In genomic region chr19:17327654-17328516, GRCh38 we compare ENCODE assay signal across 8 cellular contexts. TPM values are rescaled to one million over a fixed set of nuclear protein-coding genes. Genes with fewer than 3 reads are reported as not detected.
DNase-seq lines count a peak whose midpoint lies in the region; ATAC-seq and TF ChIP-seq lines count a peak whose summit lies in the region.

No MANE protein-coding gene starts in this region.

- no peaks in the 10 kb centered on the region for H3K27me3 Mint-ChIP-seq in T-helper 17 cell

- peak overlapping the region; percentile 57 for H3K27ac Mint-ChIP-seq in T-helper 17 cell

- 17 to 49% (median 32%) methylated on average over 37 to 64 of the region's 64 CpGs for WGBS in stomach, 5 donors

- intact Hi-C loops in breast epithelium (cut with DNase I; ENCODE audit: low total_unique reads) (no loop called here), left lung (cut with DNase I) (no loop called here), stomach (cut with DNase I; ENCODE audit: low total_unique reads) (no loop called here)

- DNase-seq in GM10266 (ENCODE audit: extremely low spot score): peak; percentile 87
- peak in 2 of 3 donors; percentile 57 to 61 for DNase-seq in T-helper 17 cell
- peak; percentile 87 to 94 for DNase-seq in breast epithelium (ENCODE audit: low spot score in 2 of 2)
- peak; percentile 81 to 89 for DNase-seq in left lung
- peak; percentile 65 for DNase-seq in stomach
- no peak for DNase-seq in NCI-H128 (lab: John Stamatoyannopoulos, UW; ENCODE audit: unreplicated experiment)
- no peak for DNase-seq in AG20443 (ENCODE audit: low spot score)

- no peaks in the 10 kb centered on the region for H3K36me3 Mint-ChIP-seq in T-helper 17 cell (ENCODE audit: low read depth)

- H3K9me3 ChIP-seq in T-helper 17 cell (ENCODE audit: control insufficient read depth, low read length, poor library complexity, severe bottlenecking) (no peaks in the 10 kb centered on the region), breast epithelium (no peaks in the 10 kb centered on the region), left lung (peaks cover 0 to 2% of the 10 kb centered on the region in 2 donors), stomach (no peaks in the 10 kb centered on the region)

- TF ChIP-seq EP300 in stomach (IDR thresholded peaks at IDR 0.05): no peak

- H3K4me1 ChIP-seq in breast epithelium (peaks cover 0 to 20% of the 10 kb centered on the region in 2 donors), left lung (peaks cover 0 to 34% of the 10 kb centered on the region in 2 donors), stomach (peaks cover 15 to 40% (median 31%) of the 10 kb centered on the region in 4 donors)

- peak overlapping the region; percentile 85 for H3K4me3 Mint-ChIP-seq in T-helper 17 cell

- no peak for TF ChIP-seq CTCF in GM10266 (IDR thresholded peaks at IDR 0.05; ENCODE audit: control insufficient read depth, insufficient read depth, low read depth, missing control alignments)
- TF ChIP-seq CTCF in breast epithelium (IDR thresholded peaks at IDR 0.05): peak in 2 of 3 donors; percentile 44 to 67
- TF ChIP-seq CTCF in left lung (IDR thresholded peaks at IDR 0.05): no peak
- peak in 2 of 7 experiments; percentile 23 to 32 for TF ChIP-seq CTCF in stomach (IDR thresholded peaks at IDR 0.05)

- ATAC-seq in T-helper 17 cell (peak; percentile 79), left lung (peak; percentile 92), GM21576 (IDR thresholded peaks at IDR 0.05; ENCODE audit: unreplicated experiment) (no peak)

- H3K27me3 ChIP-seq in breast epithelium (peaks cover 0 to 3% of the 10 kb centered on the region in 2 donors), left lung (peaks cover 0 to 40% of the 10 kb centered on the region in 2 donors), stomach (peaks cover 0 to 36% (median 11%) of the 10 kb centered on the region in 3 donors)

- H3K27ac ChIP-seq in breast epithelium (peak overlapping the region; percentile 84 to 89), left lung (peak overlapping the region in 1 of 2 donors; percentile 50), stomach (peak overlapping the region; percentile 20 to 62 (median 36))

- no peak for TF ChIP-seq POLR2A in breast epithelium (IDR thresholded peaks at IDR 0.05)
- no peak for TF ChIP-seq POLR2A in stomach (IDR thresholded peaks at IDR 0.05)

- H3K4me3 ChIP-seq in breast epithelium (peak overlapping the region; percentile 8 to 69 (median 56)), left lung (peak overlapping the region; percentile 17 to 38), stomach (peak overlapping the region; percentile 43 to 50 (median 49))

- H3K36me3 ChIP-seq in breast epithelium (no peaks in the 10 kb centered on the region), left lung (peaks cover 0 to 15% of the 10 kb centered on the region in 2 donors), stomach (peaks cover 0 to 21% (median 18%) of the 10 kb centered on the region in 4 donors)

- H3K4me1 Mint-ChIP-seq in T-helper 17 cell: peaks cover 12% of the 10 kb centered on the region

RNA-seq across cellular contexts. Expression of gene ANO8, which starts 6.8 kb away (rescaled TPM):
- total RNA-seq in T-helper 17 cell (10 to 100 TPM; 15.9 to 17.7 TPM), breast epithelium (1 to 10 TPM; 5.1 to 7.2 (median 5.9) TPM), left lung (10 to 100 TPM; 18.0 to 21.0 TPM), stomach (10 to 100 TPM in 4 of 5 donors, 1 to 10 TPM in 1; 2.9 to 37.9 (median 23.0) TPM)
- polyA plus RNA-seq in stomach: 1 to 10 TPM; 1.1 to 5.1 (median 3.6) TPM

RNA-seq across cellular contexts. Expression of gene GTPBP3, which starts 9.5 kb away (rescaled TPM):
- total RNA-seq in T-helper 17 cell (10 to 100 TPM; 27.5 to 33.3 TPM), breast epithelium (10 to 100 TPM; 15.5 to 22.6 (median 17.7) TPM), left lung (10 to 100 TPM; 16.9 to 23.5 TPM), stomach (10 to 100 TPM; 17.1 to 93.9 (median 68.7) TPM)
- polyA plus RNA-seq in stomach: 10 to 100 TPM; 11.2 to 11.8 (median 11.4) TPM

RNA-seq across cellular contexts. Expression of gene DDA1, which starts 18.5 kb away (rescaled TPM):
- total RNA-seq in T-helper 17 cell (10 to 100 TPM; 40.3 to 50.3 TPM), breast epithelium (10 to 100 TPM in 2 of 3 donors, 1 to 10 TPM in 1; 9.2 to 18.7 (median 11.1) TPM), left lung (10 to 100 TPM; 30.5 to 44.1 TPM), stomach (10 to 100 TPM in 4 of 5 donors, 1 to 10 TPM in 1; 2.2 to 56.0 (median 21.4) TPM)
- polyA plus RNA-seq in stomach: 10 to 100 TPM; 30.8 to 63.7 (median 48.1) TPM

RNA-seq across cellular contexts. Expression of gene MRPL34, which starts 22.2 kb away (rescaled TPM):
- 10 to 100 TPM; 47.0 to 47.1 TPM for total RNA-seq in T-helper 17 cell
- total RNA-seq in breast epithelium: 100 to 1,000 TPM in 1 of 3 donors, 10 to 100 TPM in 2; 88.5 to 139 (median 98.0) TPM
- total RNA-seq in left lung: 10 to 100 TPM; 72.9 to 91.9 TPM
- total RNA-seq in stomach: 100 to 1,000 TPM in 3 of 5 donors, 10 to 100 TPM in 1, 1 to 10 TPM in 1; 6.6 to 167 (median 142) TPM
- 100 to 1,000 TPM; 161 to 200 (median 192) TPM for polyA plus RNA-seq in stomach

RNA-seq across cellular contexts. Expression of gene ABHD8, which starts 24.7 kb away (rescaled TPM):
- total RNA-seq in T-helper 17 cell (1 to 10 TPM; 5.0 to 7.1 TPM), breast epithelium (10 to 100 TPM in 2 of 3 donors, 1 to 10 TPM in 1; 6.7 to 14.4 (median 11.0) TPM), left lung (10 to 100 TPM; 16.9 to 17.1 TPM), stomach (10 to 100 TPM in 3 of 5 donors, 1 to 10 TPM in 2; 4.9 to 28.1 (median 15.2) TPM)
- 10 to 100 TPM in 1 of 3 donors, 1 to 10 TPM in 2; 8.0 to 12.0 (median 9.8) TPM for polyA plus RNA-seq in stomach

Comparison
In these comparisons a context has a peak if more than half of its experiments do, and no peak if none do; other contexts are left out.
1. DNase-seq: peak in GM10266 (single experiment), T-helper 17 cell (2 of 3), breast epithelium (2 of 2), left lung (2 of 2) and stomach (single experiment); none in NCI-H128 (single experiment) and AG20443 (single experiment).
2. CTCF ChIP-seq: peak in breast epithelium (2 of 3); none in GM10266 (single experiment) and left lung (0 of 2).
3. Peak in every context shown above with its lines, with median percentiles within 50 percentile points of each other: H3K4me3 ChIP-seq.